26 cellular contexts compared by ENCODE assay signal in the genomic region with DNA sequence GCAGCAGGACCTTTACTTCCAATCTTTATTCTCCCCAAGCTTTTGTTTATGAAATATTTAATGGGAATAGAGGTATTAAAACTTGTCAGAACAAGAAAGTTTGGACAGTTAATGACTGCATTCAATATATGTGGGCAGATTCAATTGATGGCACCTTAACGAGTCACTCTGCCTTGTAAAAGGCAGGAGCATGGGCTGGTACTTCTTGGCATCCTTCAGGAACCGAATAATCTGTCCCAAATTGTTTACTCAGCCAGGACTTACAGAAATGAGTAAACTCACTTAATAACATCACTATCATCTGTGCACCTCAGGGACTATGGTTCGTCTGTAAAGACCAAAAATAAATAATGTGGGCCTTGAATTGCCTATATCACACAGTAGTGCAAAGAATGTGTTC.
"Had no signal": no experiment of that assay in that cellular context is flagged by ENCODE, and none has a peak within 500 bp of the region (broad histone marks: within the 10 kb centered on the region; RNA-seq: fewer than 3 reads in every experiment).

No MANE protein-coding gene starts in this region.

- H3K4me3 Mint-ChIP-seq: mesothelial cell of epicardium; natural killer cell treated with Interleukin-12 subunit alpha and Interleukin-12 subunit beta and Interleukin-15 and Interleukin-18, amount 100 ng/mL, for 72 hours; neural progenitor cell; stimulated activated effector memory CD8-positive, alpha-beta T cell treated with anti-CD3 and anti-CD28 coated beads, Interleukin-12 subunit alpha, Interleukin-12 subunit beta, amount 100 ng/mL, for 72 hours had no signal

- H3K27ac Mint-ChIP-seq: mesothelial cell of epicardium; natural killer cell treated with Interleukin-12 subunit alpha and Interleukin-12 subunit beta and Interleukin-15 and Interleukin-18, amount 100 ng/mL, for 72 hours; neural progenitor cell; stimulated activated effector memory CD8-positive, alpha-beta T cell treated with anti-CD3 and anti-CD28 coated beads, Interleukin-12 subunit alpha, Interleukin-12 subunit beta, amount 100 ng/mL, for 72 hours had no signal

- H3K27me3 Mint-ChIP-seq: naive B cell; natural killer cell treated with Interleukin-12 subunit alpha and Interleukin-12 subunit beta and Interleukin-15 and Interleukin-18, amount 100 ng/mL, for 72 hours had no signal

- DNase-seq: dorsolateral prefrontal cortex; effector CD4-positive, alpha-beta T cell; foreskin fibroblast; heart left ventricle; kidney; mesenchymal stem cell; mucosa of descending colon; naive B cell; psoas muscle; right cardiac atrium; sigmoid colon; stimulated activated CD4-positive, alpha-beta T cell treated with anti-CD3 and anti-CD28 coated beads, Interleukin-2, amount 100 ng/mL, for 24 hours; stimulated activated CD4-positive, alpha-beta T cell treated with anti-CD3 and anti-CD28 coated beads, Interleukin-4, amount 100 ng/mL, for 24 hours; stimulated activated naive CD4-positive, alpha-beta T cell treated with Interleukin-2 at 50 U/mL for 16 hours; upper lobe of left lung had no signal

- ATAC-seq: esophagus mucosa; gastroesophageal sphincter; heart left ventricle; left lobe of liver; mucosa of descending colon; natural killer cell treated with Interleukin-12 subunit alpha and Interleukin-12 subunit beta and Interleukin-15 and Interleukin-18, amount 100 ng/mL, for 72 hours; psoas muscle; right cardiac atrium; stimulated activated effector memory CD8-positive, alpha-beta T cell treated with anti-CD3 and anti-CD28 coated beads, Interleukin-12 subunit alpha, Interleukin-12 subunit beta, amount 100 ng/mL, for 72 hours had no signal

- H3K36me3 Mint-ChIP-seq: mesothelial cell of epicardium; naive B cell; natural killer cell treated with Interleukin-12 subunit alpha and Interleukin-12 subunit beta and Interleukin-15 and Interleukin-18, amount 100 ng/mL, for 72 hours; neural progenitor cell; stimulated activated effector memory CD8-positive, alpha-beta T cell treated with anti-CD3 and anti-CD28 coated beads, Interleukin-12 subunit alpha, Interleukin-12 subunit beta, amount 100 ng/mL, for 72 hours had no signal

- H3K4me1 Mint-ChIP-seq: mesothelial cell of epicardium; stimulated activated effector memory CD8-positive, alpha-beta T cell treated with anti-CD3 and anti-CD28 coated beads, Interleukin-12 subunit alpha, Interleukin-12 subunit beta, amount 100 ng/mL, for 72 hours had no signal

- H3K4me3 ChIP-seq: dorsolateral prefrontal cortex, gastroesophageal sphincter, heart left ventricle, hepatocyte, lung, mucosa of descending colon, neural progenitor cell, psoas muscle, sigmoid colon, thoracic aorta, tibial nerve, upper lobe of left lung had no signal
